Comparison of ENCODE assay signal across 9 cellular contexts in genomic region chrX:151697082-151697481, GRCh38. TPM values are rescaled to one million over a fixed set of nuclear protein-coding genes. Genes with fewer than 3 reads are reported as not detected.
"Had no signal": no experiment of that assay in that cellular context is flagged by ENCODE, and none has a peak within 500 bp of the region (broad histone marks: within the 10 kb centered on the region; RNA-seq: fewer than 3 reads in every experiment).

No MANE protein-coding gene starts in this region.

RNA-seq across cellular contexts. Expression of gene PRRG3, which starts 1.8 kb away (rescaled TPM):
- total RNA-seq: HepG2, HT1080, IMR-90, NCI-H460, PC-9, RPMI7951, SJCRH30 had no signal

RNA-seq across cellular contexts. Expression of gene FATE1, which starts 18.8 kb away (rescaled TPM):
- total RNA-seq: HepG2, HT1080, IMR-90, NCI-H460, PC-9, Peyer's patch, Right ventricle myocardium inferior, RPMI7951 had no signal

RNA-seq across cellular contexts. Expression of gene CNGA2, which starts 37.5 kb away (rescaled TPM):
- total RNA-seq: HepG2, HT1080, IMR-90, NCI-H460, PC-9, Peyer's patch, Right ventricle myocardium inferior, RPMI7951, SJCRH30 had no signal
